ENCODE assay signal across 1 cellular context in genomic region chr1:211133393-211133840, GRCh38.
TF ChIP-seq lines count a peak whose summit lies in the region.

No MANE protein-coding gene starts in this region.

TF ChIP-seq in HepG2, 621 proteins besides CTCF, POLR2A, EP300 and RAD21 (continued from another document):
- no peak for TF ChIP-seq AFF4 (CRISPR knock-in tag; IDR thresholded peaks at IDR 0.05)
- TF ChIP-seq RXRA (CRISPR knock-in tag; IDR thresholded peaks at IDR 0.05): peak; percentile 7; the same call in 1 of the 2 replicates
- 0 out of 2 replicates have a peak, but pooled peaks have one; percentile 14 for TF ChIP-seq CSRNP1 (CRISPR knock-in tag; IDR thresholded peaks at IDR 0.05)
